In genomic region chr20:52747736-52748135, GRCh38 we compare ENCODE assay signal across 10 cellular contexts.
DNase-seq lines count a peak whose midpoint lies in the region; ATAC-seq and TF ChIP-seq lines count a peak whose summit lies in the region.
"Had no signal": no experiment of that assay in that cellular context is flagged by ENCODE, and none has a peak within 500 bp of the region (broad histone marks: within the 10 kb centered on the region; RNA-seq: fewer than 3 reads in every experiment).

No MANE protein-coding gene starts in this region.

- BruUV-seq in PC-3 (replicated peaks; lab: Mats Ljungman, UMichigan) = no TSS peak

- no peak for ATAC-seq in PC-3
- ATAC-seq in left colon = no peak

- no peaks in the 10 kb centered on the region for H3F3A ChIP-seq in PC-3 (ENCODE audit: low read length, unreplicated experiment)
- H3F3A ChIP-seq in smooth muscle cell (ENCODE audit: low read depth) = no peaks in the 10 kb centered on the region

- no peaks in the 10 kb centered on the region for H3K9me3 ChIP-seq in PC-3 (ENCODE audit: low read length)
- H3K9me3 ChIP-seq in smooth muscle cell (replicated peaks; ENCODE audit: low read depth) = no peaks in the 10 kb centered on the region

- peak; percentile 55 for TF ChIP-seq CTCF in PC-3 (conservative IDR thresholded peaks at IDR 0.05; ENCODE audit: low read depth, low read length)
- TF ChIP-seq CTCF in fibroblast of villous mesenchyme (IDR thresholded peaks at IDR 0.05; ENCODE audit: insufficient read depth, low read depth, low read length) = peak; percentile 36
- peak; percentile 26 for TF ChIP-seq CTCF in smooth muscle cell (IDR thresholded peaks at IDR 0.05; ENCODE audit: borderline replicate concordance, insufficient read depth, poor library complexity, severe bottlenecking)

- H3K9me2 ChIP-seq in PC-3 (replicated peaks; ENCODE audit: low read length) = no peaks in the 10 kb centered on the region

- POLR2A ChIA-PET in PC-3 (lab: Charles Lee; ENCODE audit: unreplicated experiment) = no interaction called here

- DNase-seq in DMS153 (lab: John Stamatoyannopoulos, UW) (peak; percentile 12), DMS153 treated with DMSO at 0.1 percent for 48 hours (lab: John Stamatoyannopoulos, UW; ENCODE audit: unreplicated experiment) (no peak), PC-3 (peak; percentile 21), fibroblast of villous mesenchyme (ENCODE audit: low read depth) (peak; percentile 5), smooth muscle cell (lab: John Stamatoyannopoulos, UW; ENCODE audit: unreplicated experiment) (no peak), T-helper 1 cell (no peak), left colon (no peak), NCI-H774 (lab: John Stamatoyannopoulos, UW) (no peak)
- DNase-seq: activated gamma-delta T cell treated with Interleukin-2 at 50 U/mL for 16 hours, erythroblast had no signal

- no peaks in the 10 kb centered on the region for H3K36me3 ChIP-seq in PC-3 (ENCODE audit: low read depth, low read length)
- no peaks in the 10 kb centered on the region for H3K36me3 ChIP-seq in smooth muscle cell (ENCODE audit: low read depth)

- H3K27ac ChIP-seq in PC-3 (ENCODE audit: low read length) (no peak overlapping the region), smooth muscle cell (ENCODE audit: low read depth) (no peak overlapping the region)

- H3K4me1 ChIP-seq in PC-3 (ENCODE audit: insufficient read depth, low read length) (no peaks in the 10 kb centered on the region), smooth muscle cell (ENCODE audit: low read depth) (no peaks in the 10 kb centered on the region)

- intact Hi-C loops in PC-3 (cut with micrococcal nuclease) = no loop called here
- intact Hi-C loops in left colon (cut with DNase I, micrococcal nuclease) = no loop called here

- 62% methylated on average over 8 of the region's 8 CpGs for WGBS in smooth muscle cell (ENCODE audit: low lambda C conversion rate)

- H3K27me3 ChIP-seq in PC-3 (ENCODE audit: low read length) = peaks cover 12% of the 10 kb centered on the region
- peaks cover 13% of the 10 kb centered on the region for H3K27me3 ChIP-seq in smooth muscle cell (ENCODE audit: low read depth)

- H3K4me3 ChIP-seq in PC-3 (ENCODE audit: low read length) = no peak overlapping the region
- no peak overlapping the region for H3K4me3 ChIP-seq in fibroblast of villous mesenchyme (ENCODE audit: low read depth, low read length)
- H3K4me3 ChIP-seq in smooth muscle cell = no peak overlapping the region

- H3K79me2 ChIP-seq in PC-3 (ENCODE audit: low read length) (no peaks in the 10 kb centered on the region), smooth muscle cell (ENCODE audit: low read depth) (no peaks in the 10 kb centered on the region)

- H3K4me2 ChIP-seq in PC-3 (ENCODE audit: low read length) = no peak overlapping the region
- no peak overlapping the region for H3K4me2 ChIP-seq in smooth muscle cell

- CTCF ChIA-PET in PC-3 (lab: Charles Lee) = no interaction called here

- H4K20me1 ChIP-seq in PC-3 (ENCODE audit: low read length) (no peaks in the 10 kb centered on the region), smooth muscle cell (ENCODE audit: low read depth) (no peaks in the 10 kb centered on the region)

- H2AFZ ChIP-seq in PC-3 (ENCODE audit: low read length) (no peak overlapping the region), smooth muscle cell (ENCODE audit: low read depth) (no peak overlapping the region)

- H3K9ac ChIP-seq in PC-3 (ENCODE audit: low read length) (no peak overlapping the region), smooth muscle cell (ENCODE audit: low read depth) (no peak overlapping the region)

Comparison
In these comparisons a context has a peak if more than half of its experiments do, and no peak if none do; other contexts are left out.
1. DNase-seq: peak in DMS153 (single experiment), PC-3 (single experiment) and fibroblast of villous mesenchyme (single experiment); none in DMS153 treated with DMSO at 0.1 percent for 48 hours (single experiment), smooth muscle cell (single experiment), T-helper 1 cell (0 of 5), left colon (0 of 2) and NCI-H774 (single experiment).
2. Peak in every context shown above with its lines, with median percentiles within 50 percentile points of each other: CTCF ChIP-seq.